8 cellular contexts compared by ENCODE assay signal in the genomic region with DNA sequence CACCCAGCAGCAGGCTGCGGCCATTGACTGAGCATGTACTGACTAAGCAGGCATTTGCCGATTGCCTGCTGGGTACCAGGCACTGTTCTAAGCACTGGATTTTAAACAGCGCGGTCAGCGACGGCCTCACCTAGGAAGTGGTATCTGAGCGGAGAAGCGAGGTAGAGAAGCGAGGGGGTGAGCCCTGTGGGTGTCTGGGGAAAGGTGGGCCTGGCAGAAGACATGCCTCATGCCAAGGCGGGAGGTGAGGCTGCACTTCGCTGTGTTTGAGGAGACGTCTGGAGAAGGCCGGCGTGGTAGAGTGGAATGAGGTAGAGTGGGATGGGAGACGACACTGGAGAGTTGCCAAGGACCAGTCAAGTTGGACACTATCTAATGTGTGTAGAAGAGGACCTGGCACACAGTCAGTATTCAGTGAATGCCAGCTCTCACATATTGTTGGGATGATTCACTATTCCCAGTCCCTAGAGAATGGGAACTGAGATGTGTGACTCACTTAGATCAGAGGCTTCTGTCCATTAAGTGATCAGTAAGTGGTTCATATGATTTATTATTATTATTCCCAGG. TPM values are rescaled to one million over a fixed set of nuclear protein-coding genes. Genes with fewer than 3 reads are reported as not detected.
A peak's percentile ranks its signal among the peaks of the same experiment; 100 is the strongest.
DNase-seq lines count a peak whose midpoint lies in the region; ATAC-seq and TF ChIP-seq lines count a peak whose summit lies in the region.

No MANE protein-coding gene starts in this region.

- no peaks in the 10 kb centered on the region for H3K36me3 Mint-ChIP-seq in stimulated activated naive CD8-positive, alpha-beta T cell treated with anti-CD3 and anti-CD28 coated beads, Interleukin-15, Interleukin-2, amounts not matched to agents 100 ng/mL and 50 ng/mL, for 24 hours (ENCODE audit: low read depth)
- H3K36me3 Mint-ChIP-seq in activated CD4-positive, alpha-beta memory T cell treated with anti-CD3 and anti-CD28 coated beads, Interleukin-2, amount 10 ng/mL, durations not matched to agents 7 days and 5 days (ENCODE audit: low read depth): no peaks in the 10 kb centered on the region

- no peak for ATAC-seq in stimulated activated naive CD8-positive, alpha-beta T cell treated with anti-CD3 and anti-CD28 coated beads, Interleukin-15, Interleukin-2, amounts not matched to agents 100 U/mL and 50 U/mL, for 24 hours
- ATAC-seq in GM19452 (IDR thresholded peaks at IDR 0.05; ENCODE audit: unreplicated experiment) (no peak), GM19463 (IDR thresholded peaks at IDR 0.05; ENCODE audit: unreplicated experiment) (no peak)

- peak overlapping the region; percentile 59 to 85 for H3K4me3 ChIP-seq in vagina

- no peak for DNase-seq in stimulated activated naive CD8-positive, alpha-beta T cell treated with anti-CD3 and anti-CD28 coated beads, Interleukin-15, Interleukin-2, amounts not matched to agents 100 U/mL and 50 U/mL, for 24 hours
- no peak for DNase-seq in activated CD4-positive, alpha-beta memory T cell treated with anti-CD3 and anti-CD28 coated beads, Interleukin-2, amount 10 ng/mL, durations not matched to agents 7 days and 5 days
- DNase-seq in hepatic stellate cell (ENCODE audit: low spot score): peak; percentile 60
- DNase-seq in vagina (ENCODE audit: extremely low spot score in 2 of 2): no peak
- DNase-seq in AML-193 (lab: John Stamatoyannopoulos, UW): no peak

- H3K4me3 Mint-ChIP-seq in stimulated activated naive CD8-positive, alpha-beta T cell treated with anti-CD3 and anti-CD28 coated beads, Interleukin-15, Interleukin-2, amounts not matched to agents 100 ng/mL and 50 ng/mL, for 24 hours: peak overlapping the region; percentile 76
- H3K4me3 Mint-ChIP-seq in activated CD4-positive, alpha-beta memory T cell treated with anti-CD3 and anti-CD28 coated beads, Interleukin-2, amount 10 ng/mL, durations not matched to agents 7 days and 5 days: peak overlapping the region; percentile 79

- CTCF ChIA-PET in activated CD4-positive, alpha-beta memory T cell treated with anti-CD3 and anti-CD28 coated beads, Interleukin-2, amount 10 ng/mL, durations not matched to agents 7 days and 5 days (lab: Charles Lee): no interaction called here

- H3K27me3 Mint-ChIP-seq in stimulated activated naive CD8-positive, alpha-beta T cell treated with anti-CD3 and anti-CD28 coated beads, Interleukin-15, Interleukin-2, amounts not matched to agents 100 ng/mL and 50 ng/mL, for 24 hours: no peaks in the 10 kb centered on the region
- no peaks in the 10 kb centered on the region for H3K27me3 Mint-ChIP-seq in activated CD4-positive, alpha-beta memory T cell treated with anti-CD3 and anti-CD28 coated beads, Interleukin-2, amount 10 ng/mL, durations not matched to agents 7 days and 5 days

- intact Hi-C loops in vagina (cut with DNase I): no loop called here

- TF ChIP-seq CTCF in vagina (IDR thresholded peaks at IDR 0.05): no peak

- H3K27ac ChIP-seq in vagina: peak overlapping the region; percentile 82

- POLR2A ChIA-PET in activated CD4-positive, alpha-beta memory T cell treated with anti-CD3 and anti-CD28 coated beads, Interleukin-2, amount 10 ng/mL, durations not matched to agents 7 days and 5 days (lab: Charles Lee): interaction anchor here (5.4 kb wide), 1 partner anchor 24 kb away, joined by 38 read pairs; a partner anchor contains a TSS

- no peak for TF ChIP-seq POLR2A in vagina (IDR thresholded peaks at IDR 0.05)

- no peaks in the 10 kb centered on the region for H3K27me3 ChIP-seq in vagina

- H3K27ac Mint-ChIP-seq in stimulated activated naive CD8-positive, alpha-beta T cell treated with anti-CD3 and anti-CD28 coated beads, Interleukin-15, Interleukin-2, amounts not matched to agents 100 ng/mL and 50 ng/mL, for 24 hours: no peak overlapping the region
- H3K27ac Mint-ChIP-seq in activated CD4-positive, alpha-beta memory T cell treated with anti-CD3 and anti-CD28 coated beads, Interleukin-2, amount 10 ng/mL, durations not matched to agents 7 days and 5 days: no peak overlapping the region

- no peaks in the 10 kb centered on the region for H3K9me3 Mint-ChIP-seq in stimulated activated naive CD8-positive, alpha-beta T cell treated with anti-CD3 and anti-CD28 coated beads, Interleukin-15, Interleukin-2, amounts not matched to agents 100 ng/mL and 50 ng/mL, for 24 hours
- no peaks in the 10 kb centered on the region for H3K9me3 Mint-ChIP-seq in activated CD4-positive, alpha-beta memory T cell treated with anti-CD3 and anti-CD28 coated beads, Interleukin-2, amount 10 ng/mL, durations not matched to agents 7 days and 5 days

- H3K36me3 ChIP-seq in vagina: no peaks in the 10 kb centered on the region

- peaks cover 22% of the 10 kb centered on the region for H3K4me1 ChIP-seq in vagina

- no peaks in the 10 kb centered on the region for H3K9me3 ChIP-seq in vagina

- peaks cover 17% of the 10 kb centered on the region for H3K4me1 Mint-ChIP-seq in stimulated activated naive CD8-positive, alpha-beta T cell treated with anti-CD3 and anti-CD28 coated beads, Interleukin-15, Interleukin-2, amounts not matched to agents 100 ng/mL and 50 ng/mL, for 24 hours (ENCODE audit: low read depth)
- peaks cover 11% of the 10 kb centered on the region for H3K4me1 Mint-ChIP-seq in activated CD4-positive, alpha-beta memory T cell treated with anti-CD3 and anti-CD28 coated beads, Interleukin-2, amount 10 ng/mL, durations not matched to agents 7 days and 5 days

RNA-seq across cellular contexts. Expression of a gene that starts 14.4 kb away (rescaled TPM):
- total RNA-seq in activated CD4-positive, alpha-beta memory T cell treated with anti-CD3 and anti-CD28 coated beads, Interleukin-2, amount 10 ng/mL, durations not matched to agents 7 days and 5 days: 10 to 100 TPM in 1 of 2 experiments, 1 to 10 TPM in 1; 5.8 to 12.8 TPM
- 4.2 TPM for total RNA-seq in vagina

RNA-seq across cellular contexts. Expression of a gene that starts 22.6 kb away (rescaled TPM):
- 10 to 100 TPM; 74.1 to 75.4 TPM for total RNA-seq in activated CD4-positive, alpha-beta memory T cell treated with anti-CD3 and anti-CD28 coated beads, Interleukin-2, amount 10 ng/mL, durations not matched to agents 7 days and 5 days
- 28.2 TPM for total RNA-seq in vagina
